Comparison of ENCODE assay signal across 1 cellular context in genomic region chr20:18166939-18167338, GRCh38.
TF ChIP-seq lines count a peak whose summit lies in the region.

No MANE protein-coding gene starts in this region.

TF ChIP-seq in GM23338, 12 proteins besides CTCF, POLR2A, EP300 and RAD21 (continued from another document):
- TF ChIP-seq EZH2 (IDR thresholded peaks at IDR 0.05; ENCODE audit: low read depth, unreplicated experiment) (no peak), ZNF331 (CRISPR knock-in tag; IDR thresholded peaks at IDR 0.05; ENCODE audit: low read depth) (no peak)
